In the genomic region with DNA sequence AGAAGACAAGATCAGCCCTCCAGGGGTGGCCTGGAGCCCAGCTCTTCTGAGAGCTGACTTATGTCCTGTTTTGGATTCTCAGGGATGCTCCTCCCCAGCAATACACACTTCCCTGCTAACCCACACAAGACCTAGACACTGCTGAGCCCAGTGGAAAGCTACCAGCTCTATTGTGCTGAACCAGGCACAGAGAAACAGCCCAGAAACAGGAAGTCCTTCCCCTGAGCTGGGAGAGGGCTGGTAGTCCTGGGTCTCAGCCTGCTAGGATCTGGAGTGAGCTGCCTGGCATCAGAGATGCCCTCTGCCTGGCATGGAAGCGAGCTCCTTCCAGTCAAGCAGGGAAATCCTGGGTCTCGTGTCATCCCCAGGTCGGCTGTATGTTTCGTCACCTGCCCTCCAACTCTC, we compare ENCODE assay signal across 9 cellular contexts. TPM values are rescaled to one million over a fixed set of nuclear protein-coding genes. Genes with fewer than 3 reads are reported as not detected.
DNase-seq lines count a peak whose midpoint lies in the region; ATAC-seq and TF ChIP-seq lines count a peak whose summit lies in the region.
"Had no signal": no experiment of that assay in that cellular context is flagged by ENCODE, and none has a peak within 500 bp of the region (broad histone marks: within the 10 kb centered on the region; RNA-seq: fewer than 3 reads in every experiment).

No MANE protein-coding gene starts in this region.

- no peak for TF ChIP-seq EP300 in suprapubic skin (IDR thresholded peaks at IDR 0.05)

- no peak for TF ChIP-seq POLR2A in suprapubic skin (IDR thresholded peaks at IDR 0.05)

- H3K4me1 Mint-ChIP-seq in activated CD8-positive, alpha-beta memory T cell treated with anti-CD3 and anti-CD28 coated beads, Interleukin-2, amount 10 ng/mL, durations not matched to agents 7 days and 5 days = peaks cover 47% of the 10 kb centered on the region
- H3K4me1 Mint-ChIP-seq in stimulated activated memory B cell treated with anti-CD40 and anti-IgM and Interleukin-4, amounts not matched to agents 10 μg/mL and 1 μg/mL and 100 μg/mL, for 72 hours = peaks cover 54% of the 10 kb centered on the region

- H3K27ac ChIP-seq in suprapubic skin = peak overlapping the region; percentile 4
- H3K27ac ChIP-seq in smooth muscle cell (ENCODE audit: low read depth) = no peak overlapping the region

- peak overlapping the region; percentile 90 for H3K27ac Mint-ChIP-seq in activated CD8-positive, alpha-beta memory T cell treated with anti-CD3 and anti-CD28 coated beads, Interleukin-2, amount 10 ng/mL, durations not matched to agents 7 days and 5 days
- H3K27ac Mint-ChIP-seq in stimulated activated memory B cell treated with anti-CD40 and anti-IgM and Interleukin-4, amounts not matched to agents 10 μg/mL and 1 μg/mL and 100 μg/mL, for 72 hours = no peak overlapping the region

- H3K4me3 Mint-ChIP-seq in activated CD8-positive, alpha-beta memory T cell treated with anti-CD3 and anti-CD28 coated beads, Interleukin-2, amount 10 ng/mL, durations not matched to agents 7 days and 5 days = no peak overlapping the region
- no peak overlapping the region for H3K4me3 Mint-ChIP-seq in stimulated activated memory B cell treated with anti-CD40 and anti-IgM and Interleukin-4, amounts not matched to agents 10 μg/mL and 1 μg/mL and 100 μg/mL, for 72 hours

- H4K20me1 ChIP-seq in smooth muscle cell (ENCODE audit: low read depth) = peaks cover 46% of the 10 kb centered on the region

- H3K27me3 ChIP-seq in suprapubic skin (no peaks in the 10 kb centered on the region), smooth muscle cell (ENCODE audit: low read depth) (peaks cover 7% of the 10 kb centered on the region)

- H3K36me3 ChIP-seq in suprapubic skin (peaks cover 19% of the 10 kb centered on the region), smooth muscle cell (ENCODE audit: low read depth) (no peaks in the 10 kb centered on the region)

- peaks cover 22% of the 10 kb centered on the region for H3K79me2 ChIP-seq in smooth muscle cell (ENCODE audit: low read depth)

- no peaks in the 10 kb centered on the region for H3K27me3 Mint-ChIP-seq in activated CD8-positive, alpha-beta memory T cell treated with anti-CD3 and anti-CD28 coated beads, Interleukin-2, amount 10 ng/mL, durations not matched to agents 7 days and 5 days
- H3K27me3 Mint-ChIP-seq in stimulated activated memory B cell treated with anti-CD40 and anti-IgM and Interleukin-4, amounts not matched to agents 10 μg/mL and 1 μg/mL and 100 μg/mL, for 72 hours = peaks cover 91% of the 10 kb centered on the region

- no peak overlapping the region for H3K9ac ChIP-seq in smooth muscle cell (ENCODE audit: low read depth)

- 77% methylated on average over 4 of the region's 4 CpGs for WGBS in suprapubic skin
- 100% methylated on average over 4 of the region's 4 CpGs for WGBS in smooth muscle cell (ENCODE audit: low lambda C conversion rate)

- no peaks in the 10 kb centered on the region for H3K9me3 ChIP-seq in suprapubic skin
- no peaks in the 10 kb centered on the region for H3K9me3 ChIP-seq in smooth muscle cell (replicated peaks; ENCODE audit: low read depth)

- no peaks in the 10 kb centered on the region for H3K9me3 Mint-ChIP-seq in activated CD8-positive, alpha-beta memory T cell treated with anti-CD3 and anti-CD28 coated beads, Interleukin-2, amount 10 ng/mL, durations not matched to agents 7 days and 5 days (ENCODE audit: low read depth)
- no peaks in the 10 kb centered on the region for H3K9me3 Mint-ChIP-seq in stimulated activated memory B cell treated with anti-CD40 and anti-IgM and Interleukin-4, amounts not matched to agents 10 μg/mL and 1 μg/mL and 100 μg/mL, for 72 hours

- no peak for DNase-seq in activated CD8-positive, alpha-beta memory T cell treated with anti-CD3 and anti-CD28 coated beads, Interleukin-2, amount 10 ng/mL, durations not matched to agents 7 days and 5 days
- DNase-seq in activated CD8-positive, alpha-beta memory T cell treated with anti-CD3 and anti-CD28 coated beads, Interleukin-2, amount 50 U/mL, for 48 hours = no peak
- peak; percentile 44 for DNase-seq in UCSD-AML1 (lab: John Stamatoyannopoulos, UW; ENCODE audit: unreplicated experiment)
- peak; percentile 33 for DNase-seq in fibroblast of pulmonary artery (ENCODE audit: low read depth)
- no peak for DNase-seq in suprapubic skin (ENCODE audit: low spot score in 2 of 2)
- no peak for DNase-seq in smooth muscle cell (lab: John Stamatoyannopoulos, UW; ENCODE audit: unreplicated experiment)
- DNase-seq: stimulated activated CD4-positive, alpha-beta T cell treated with anti-CD3 and anti-CD28 coated beads, Interleukin-4, amount 100 ng/mL, for 4 hours had no signal

- peaks cover 33% of the 10 kb centered on the region for H3K36me3 Mint-ChIP-seq in activated CD8-positive, alpha-beta memory T cell treated with anti-CD3 and anti-CD28 coated beads, Interleukin-2, amount 10 ng/mL, durations not matched to agents 7 days and 5 days
- H3K36me3 Mint-ChIP-seq in stimulated activated memory B cell treated with anti-CD40 and anti-IgM and Interleukin-4, amounts not matched to agents 10 μg/mL and 1 μg/mL and 100 μg/mL, for 72 hours = no peaks in the 10 kb centered on the region

- TF ChIP-seq CTCF in fibroblast of pulmonary artery (IDR thresholded peaks at IDR 0.05; ENCODE audit: low read length, missing control alignments) = no peak
- TF ChIP-seq CTCF in suprapubic skin (IDR thresholded peaks at IDR 0.05) = no peak
- TF ChIP-seq CTCF in smooth muscle cell (IDR thresholded peaks at IDR 0.05; ENCODE audit: borderline replicate concordance, insufficient read depth, poor library complexity, severe bottlenecking) = no peak

- ATAC-seq in activated CD8-positive, alpha-beta memory T cell treated with anti-CD3 and anti-CD28 coated beads, Interleukin-2, amount 10 ng/mL, durations not matched to agents 7 days and 5 days = no peak
- ATAC-seq in stimulated activated memory B cell treated with anti-CD40 and anti-IgM and Interleukin-4, amounts not matched to agents 10 μg/mL and 1 μg/mL and 100 μg/mL, for 72 hours = no peak
- ATAC-seq in GM18502 (IDR thresholded peaks at IDR 0.05; ENCODE audit: poor library complexity, unreplicated experiment) = no peak

- H3K4me1 ChIP-seq in suprapubic skin (peaks cover 57% of the 10 kb centered on the region), smooth muscle cell (ENCODE audit: low read depth) (peaks cover 40% of the 10 kb centered on the region)

- peaks cover 9% of the 10 kb centered on the region for H3F3A ChIP-seq in smooth muscle cell (ENCODE audit: low read depth)

- CTCF ChIA-PET in activated CD8-positive, alpha-beta memory T cell treated with anti-CD3 and anti-CD28 coated beads, Interleukin-2, amount 10 ng/mL, durations not matched to agents 7 days and 5 days (lab: Charles Lee) = interaction anchor here (1.0 to 6.5 kb wide), 6 partner anchors 8 to 101 kb away, joined by 3 to 108 read pairs (median 8); partner anchors contain the start of genes MLF2, SPSB2 and ZNF384

- H3K4me3 ChIP-seq in fibroblast of pulmonary artery (replicated peaks; ENCODE audit: low read depth, low read length) (no peak overlapping the region), suprapubic skin (no peak overlapping the region), smooth muscle cell (no peak overlapping the region)

- H2AFZ ChIP-seq in smooth muscle cell (ENCODE audit: low read depth) = no peak overlapping the region

- no peak overlapping the region for H3K4me2 ChIP-seq in smooth muscle cell

RNA-seq across cellular contexts. Expression of gene LAG3, which starts 1.2 kb away (rescaled TPM):
- total RNA-seq in activated CD8-positive, alpha-beta memory T cell treated with anti-CD3 and anti-CD28 coated beads, Interleukin-2, amount 10 ng/mL, durations not matched to agents 7 days and 5 days = 100 to 1,000 TPM; 320 to 420 TPM
- total RNA-seq in suprapubic skin (1 to 10 TPM in 1 of 4 donors, under 1 TPM in 1, not detected in 2; 0.60 to 1.4 TPM), smooth muscle cell (0.18 and 1.0 TPM in 2 replicates)
- 1.7 and 3.7 TPM in 2 replicates for polyA plus RNA-seq in smooth muscle cell

RNA-seq across cellular contexts. Expression of gene PTMS, which starts 4.9 kb away (rescaled TPM):
- 100 to 1,000 TPM; 131 to 142 TPM for total RNA-seq in activated CD8-positive, alpha-beta memory T cell treated with anti-CD3 and anti-CD28 coated beads, Interleukin-2, amount 10 ng/mL, durations not matched to agents 7 days and 5 days
- total RNA-seq in suprapubic skin (100 to 1,000 TPM in 2 of 4 donors, 10 to 100 TPM in 2; 91.2 to 128 (median 99.8) TPM), smooth muscle cell (115 and 125 TPM in 2 replicates)
- 379 and 381 TPM in 2 replicates for polyA plus RNA-seq in smooth muscle cell

RNA-seq across cellular contexts. Expression of gene MLF2, which starts 18.2 kb away (rescaled TPM):
- total RNA-seq in activated CD8-positive, alpha-beta memory T cell treated with anti-CD3 and anti-CD28 coated beads, Interleukin-2, amount 10 ng/mL, durations not matched to agents 7 days and 5 days = 100 to 1,000 TPM; 102 to 113 TPM
- total RNA-seq in suprapubic skin (100 to 1,000 TPM; 147 to 195 (median 180) TPM), smooth muscle cell (182 and 185 TPM in 2 replicates)
- polyA plus RNA-seq in smooth muscle cell = 381 and 398 TPM in 2 replicates

RNA-seq across cellular contexts. Expression of gene CD4, which starts 18.2 kb away (rescaled TPM):
- total RNA-seq in activated CD8-positive, alpha-beta memory T cell treated with anti-CD3 and anti-CD28 coated beads, Interleukin-2, amount 10 ng/mL, durations not matched to agents 7 days and 5 days = 1 to 10 TPM in 1 of 2 experiments, under 1 TPM in 1; 0.82 to 1.8 TPM
- total RNA-seq in suprapubic skin (1 to 10 TPM; 2.5 to 5.4 (median 3.9) TPM), smooth muscle cell (0.13 and 0.22 TPM in 2 replicates)
- polyA plus RNA-seq in smooth muscle cell = 1.3 and 2.5 TPM in 2 replicates

RNA-seq across cellular contexts. Expression of gene COPS7A, which starts 47.2 kb away (rescaled TPM):
- 10 to 100 TPM; 28.2 to 30.0 TPM for total RNA-seq in activated CD8-positive, alpha-beta memory T cell treated with anti-CD3 and anti-CD28 coated beads, Interleukin-2, amount 10 ng/mL, durations not matched to agents 7 days and 5 days
- total RNA-seq in suprapubic skin (10 to 100 TPM; 50.2 to 70.7 (median 66.6) TPM), smooth muscle cell (56.6 and 59.6 TPM in 2 replicates)
- 78.0 and 105 TPM in 2 replicates for polyA plus RNA-seq in smooth muscle cell

Comparison
In these comparisons a context has a peak if more than half of its experiments do, and no peak if none do; other contexts are left out.
1. DNase-seq: peak in UCSD-AML1 (single experiment) and fibroblast of pulmonary artery (single experiment); none in activated CD8-positive, alpha-beta memory T cell treated with anti-CD3 and anti-CD28 coated beads, Interleukin-2, amount 10 ng/mL, durations not matched to agents 7 days and 5 days (single experiment), activated CD8-positive, alpha-beta memory T cell treated with anti-CD3 and anti-CD28 coated beads, Interleukin-2, amount 50 U/mL, for 48 hours (single experiment), suprapubic skin (0 of 2) and smooth muscle cell (single experiment).
2. RNA of gene LAG3, which starts 1.2 kb away (total RNA-seq): 320 to 420 TPM in activated CD8-positive, alpha-beta memory T cell treated with anti-CD3 and anti-CD28 coated beads, Interleukin-2, amount 10 ng/mL, durations not matched to agents 7 days and 5 days; 0.60 to 1.4 TPM in suprapubic skin and 0.18 to 1.0 TPM in smooth muscle cell; every median in the first group is over 100 times any median in the second.